Comparison of ENCODE assay signal across 8 cellular contexts in the genomic region with DNA sequence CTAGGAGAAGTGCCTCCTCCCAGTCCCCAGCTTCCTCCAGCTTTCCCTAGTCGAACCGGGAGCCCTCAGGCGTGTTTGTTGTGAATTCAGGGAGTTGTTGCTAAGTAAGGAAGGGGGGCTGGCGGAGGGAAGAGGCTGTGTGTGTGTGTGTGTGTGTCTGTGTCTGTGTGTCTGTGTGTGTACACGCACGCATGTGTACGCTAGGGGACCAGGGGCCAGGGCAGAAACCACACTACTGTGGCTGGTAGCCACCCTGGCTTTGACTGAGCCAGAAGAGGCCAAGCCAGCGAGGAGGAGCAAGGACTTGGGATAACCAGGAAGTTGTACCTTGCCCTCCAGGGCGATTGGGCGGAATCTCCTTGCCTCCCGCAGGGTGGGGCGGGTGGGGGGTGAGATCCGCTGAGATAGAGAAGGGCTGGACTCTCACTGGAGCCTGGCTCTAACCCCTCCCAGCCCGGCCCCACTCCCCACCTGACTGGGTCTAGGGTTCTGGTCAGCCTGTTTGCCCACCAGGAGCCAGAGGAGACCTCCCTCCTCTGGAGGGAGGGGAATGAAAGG. TPM values are rescaled to one million over a fixed set of nuclear protein-coding genes. Genes with fewer than 3 reads are reported as not detected.
DNase-seq lines count a peak whose midpoint lies in the region; ATAC-seq lines count a peak whose summit lies in the region.

No MANE protein-coding gene starts in this region.

- no peak overlapping the region for H3K4me3 ChIP-seq in SJSA1
- H3K4me3 ChIP-seq in duodenal mucosa (ENCODE audit: low read depth in 1 of 2, low read length in 2 of 2), result peak overlapping the region; percentile 57 to 60
- peak overlapping the region; percentile 30 for H3K4me3 ChIP-seq in mesodermal cell (ENCODE audit: extremely low read depth, insufficient read depth, low read length, poor library complexity, severe bottlenecking)

- H3K27ac ChIP-seq in SJSA1 (peak overlapping the region; percentile 46), duodenal mucosa (ENCODE audit: low read depth, low read length) (peak overlapping the region; percentile 90), mesodermal cell (ENCODE audit: low read depth, low read length, severe bottlenecking) (peak overlapping the region; percentile 93)

- ATAC-seq in HG03571 (IDR thresholded peaks at IDR 0.05; ENCODE audit: unreplicated experiment), result no peak

- DNase-seq in stimulated activated CD4-positive, alpha-beta T cell treated with anti-CD3 and anti-CD28 coated beads, Interleukin-2, amount 100 ng/mL, for 24 hours, result peak; percentile 48 to 50
- DNase-seq in stimulated activated CD4-positive, alpha-beta T cell treated with anti-CD3 and anti-CD28 coated beads, Interleukin-4, amount 100 ng/mL, for 24 hours, result no peak
- DNase-seq in SJSA1 (ENCODE audit: low read depth in 1 of 2, low spot score in 2 of 2) (peak in 1 of 2 experiments; percentile 31), ureter (ENCODE audit: low spot score) (peak; percentile 83), OCI-M2 (lab: John Stamatoyannopoulos, UW; ENCODE audit: unreplicated experiment) (no peak)

- no peaks in the 10 kb centered on the region for H3K9me3 ChIP-seq in SJSA1 (replicated peaks)
- no peaks in the 10 kb centered on the region for H3K9me3 ChIP-seq in duodenal mucosa (ENCODE audit: control insufficient read depth in 1 of 2, low read length in 2 of 2)
- H3K9me3 ChIP-seq in mesodermal cell (ENCODE audit: control insufficient read depth, low read length), result no peaks in the 10 kb centered on the region

- WGBS in mesodermal cell (ENCODE audit: insufficient coverage in 2 of 2), 2 experiments, result 11 to 25% methylated on average over 3 to 5 of the region's 14 CpGs

- H3K27me3 ChIP-seq in SJSA1 (replicated peaks) (no peaks in the 10 kb centered on the region), duodenal mucosa (ENCODE audit: control insufficient read depth in 1 of 2, insufficient read depth in 2 of 2, low read length in 2 of 2) (no peaks in the 10 kb centered on the region)

- H3K4me1 ChIP-seq in SJSA1 (replicated peaks) (peaks cover 82% of the 10 kb centered on the region), duodenal mucosa (ENCODE audit: control insufficient read depth in 1 of 2, insufficient read depth in 2 of 2, low read length in 2 of 2) (peaks cover 90 to 97% of the 10 kb centered on the region in 2 donors), mesodermal cell (ENCODE audit: control insufficient read depth, insufficient read depth, low read length, poor library complexity, severe bottlenecking) (peaks cover 93% of the 10 kb centered on the region)

- H3K36me3 ChIP-seq in SJSA1, result peaks cover 5% of the 10 kb centered on the region; the same call in 1 of the 2 replicates
- no peaks in the 10 kb centered on the region for H3K36me3 ChIP-seq in duodenal mucosa (ENCODE audit: control insufficient read depth in 1 of 2, insufficient read depth in 2 of 2, low read length in 2 of 2)
- H3K36me3 ChIP-seq in mesodermal cell (ENCODE audit: control insufficient read depth, insufficient read depth, low read length), result peaks cover 31% of the 10 kb centered on the region

- H3K9ac ChIP-seq in duodenal mucosa (ENCODE audit: low read depth in 1 of 2, low read length in 2 of 2), result peak overlapping the region; percentile 70

RNA-seq across cellular contexts. Expression of gene BCL9L, which starts 7.5 kb away (rescaled TPM):
- total RNA-seq in SJSA1 (2014; rRNA removed; shearing (Covaris generic)), result 4.0 and 6.8 TPM in 2 replicates
- 31.3 TPM for polyA plus RNA-seq in mesodermal cell (2013, experiment 1 of 2)
- 31.9 TPM for polyA plus RNA-seq in mesodermal cell (2013, experiment 2 of 2)
- total RNA-seq in ureter, result 87.8 TPM

RNA-seq across cellular contexts. Expression of gene CXCR5, which starts 34.5 kb away (rescaled TPM):
- total RNA-seq in SJSA1 (2014; rRNA removed; shearing (Covaris generic)), result not detected in 2 replicates
- polyA plus RNA-seq in mesodermal cell (2013, experiment 1 of 2), result not detected
- polyA plus RNA-seq in mesodermal cell (2013, experiment 2 of 2), result not detected
- total RNA-seq in ureter, result not detected

RNA-seq across cellular contexts. Expression of gene UPK2, which starts 37.9 kb away (rescaled TPM):
- total RNA-seq in SJSA1 (2014; rRNA removed; shearing (Covaris generic)), result not detected in 2 replicates
- not detected for polyA plus RNA-seq in mesodermal cell (2013, experiment 1 of 2)
- polyA plus RNA-seq in mesodermal cell (2013, experiment 2 of 2), result 0.35 TPM
- 240 TPM for total RNA-seq in ureter

RNA-seq across cellular contexts. Expression of gene FOXR1, which starts 53.4 kb away (rescaled TPM):
- not detected in 2 replicates for total RNA-seq in SJSA1 (2014; rRNA removed; shearing (Covaris generic))
- not detected for polyA plus RNA-seq in mesodermal cell (2013, experiment 1 of 2)
- not detected for polyA plus RNA-seq in mesodermal cell (2013, experiment 2 of 2)
- not detected for total RNA-seq in ureter

Comparison
In these comparisons a context has a peak if more than half of its experiments do, and no peak if none do; other contexts are left out.
1. DNase-seq: peak in stimulated activated CD4-positive, alpha-beta T cell treated with anti-CD3 and anti-CD28 coated beads, Interleukin-2, amount 100 ng/mL, for 24 hours (2 of 2) and ureter (single experiment); none in stimulated activated CD4-positive, alpha-beta T cell treated with anti-CD3 and anti-CD28 coated beads, Interleukin-4, amount 100 ng/mL, for 24 hours (single experiment) and OCI-M2 (single experiment).
2. RNA of gene BCL9L, which starts 7.5 kb away (total RNA-seq): 87.8 TPM in ureter (single experiment); 4.0 to 6.8 TPM in SJSA1; every median in the first group is over 10 times any median in the second.
3. RNA of gene UPK2, which starts 37.9 kb away (total RNA-seq): 240 TPM in ureter (single experiment); not detected in SJSA1; every median in the first group is over 100 times any median in the second.
4. Peak in every context shown above with its lines, with median percentiles within 50 percentile points of each other: H3K27ac ChIP-seq.